Comparison of ENCODE assay signal across 1 cellular context in genomic region chr21:32386195-32386870, GRCh38.
TF ChIP-seq lines count a peak whose summit lies in the region.

No MANE protein-coding gene starts in this region.

TF ChIP-seq in IMR-90, 13 proteins besides CTCF, POLR2A, EP300 and RAD21:
- TF ChIP-seq ELK1 (IDR thresholded peaks at IDR 0.05; ENCODE audit: borderline replicate concordance, low read depth, low read length) (no peak), SMC3 (IDR thresholded peaks at IDR 0.05; ENCODE audit: low read depth, low read length) (no peak), RCOR1 (IDR thresholded peaks at IDR 0.05; ENCODE audit: insufficient replicate concordance, low read length) (no peak), MAFK (IDR thresholded peaks at IDR 0.05; ENCODE audit: low read depth, low read length) (no peak), USF2 (IDR thresholded peaks at IDR 0.05; ENCODE audit: low read depth, low read length) (no peak), NFE2L2 (IDR thresholded peaks at IDR 0.05; ENCODE audit: low read depth, low read length) (no peak), MXI1 (IDR thresholded peaks at IDR 0.05; ENCODE audit: borderline replicate concordance, low read depth, low read length) (no peak), MAZ (IDR thresholded peaks at IDR 0.05; ENCODE audit: borderline replicate concordance, low read depth, low read length) (no peak), RFX5 (IDR thresholded peaks at IDR 0.05; ENCODE audit: low read depth, low read length) (no peak)
